In genomic region chr2:101725515-101726192, GRCh38 we compare ENCODE assay signal across 14 cellular contexts. TPM values are rescaled to one million over a fixed set of nuclear protein-coding genes. Genes with fewer than 3 reads are reported as not detected.
DNase-seq lines count a peak whose midpoint lies in the region; ATAC-seq and TF ChIP-seq lines count a peak whose summit lies in the region.
"Had no signal": no experiment of that assay in that cellular context is flagged by ENCODE, and none has a peak within 500 bp of the region (broad histone marks: within the 10 kb centered on the region; RNA-seq: fewer than 3 reads in every experiment).

No MANE protein-coding gene starts in this region.

- 76 to 80% (median 78%) methylated on average over 5 of the region's 5 CpGs for WGBS in ovary, 3 donors

- DNase-seq in CD4-positive, alpha-beta memory T cell, result peak in 2 of 5 donors; percentile 27 to 39
- DNase-seq in brain microvascular endothelial cell (no peak), memory B cell (ENCODE audit: low spot score in 2 of 2) (peak in 1 of 2 donors; percentile 44), ovary (no peak)
- DNase-seq: activated naive CD8-positive, alpha-beta T cell treated with anti-CD3 and anti-CD28 coated beads for 36 hours; DND-41; HCEC 1CT; NCI-H1436; transverse colon had no signal

- H3K4me1 Mint-ChIP-seq in CD4-positive, alpha-beta memory T cell, result peaks cover 70 to 99% (median 85%) of the 10 kb centered on the region in 4 donors
- peaks cover 73 to 86% (median 81%) of the 10 kb centered on the region in 3 donors for H3K4me1 Mint-ChIP-seq in IgD-negative memory B cell
- peaks cover 70% of the 10 kb centered on the region for H3K4me1 Mint-ChIP-seq in memory B cell

- POLR2A ChIA-PET in CD4-positive, alpha-beta memory T cell (lab: Charles Lee; ENCODE audit: partially characterized antibody), result interaction anchor here (0.7 to 11.9 kb wide), 7 partner anchors 9 to 307 kb away, joined by 3 to 171 read pairs (median 3); partner anchors contain the start of genes MAP4K4 and RFX8

- in situ Hi-C loops in brain microvascular endothelial cell (cut with HindIII; ENCODE audit: low pct_ligation_motif_present, low sequenced_read_pairs), result no loop called here

- no peaks in the 10 kb centered on the region for H3K9me3 ChIP-seq in CD4-positive, alpha-beta memory T cell (ENCODE audit: control insufficient read depth in 1 of 2, low read length in 2 of 2)
- no peaks in the 10 kb centered on the region for H3K9me3 ChIP-seq in ovary
- H3K9me3 ChIP-seq: transverse colon had no signal

- H3K4me3 ChIP-seq in CD4-positive, alpha-beta memory T cell (ENCODE audit: low read length in 2 of 2), result no peak overlapping the region
- H3K4me3 ChIP-seq in brain microvascular endothelial cell (ENCODE audit: low read depth, low read length) (no peak overlapping the region), ovary (no peak overlapping the region)
- H3K4me3 ChIP-seq: transverse colon had no signal

- TF ChIP-seq EP300 in ovary (IDR thresholded peaks at IDR 0.05), result no peak

- peak overlapping the region in 4 of 7 donors; percentile 12 to 66 (median 24) for H3K27ac Mint-ChIP-seq in CD4-positive, alpha-beta memory T cell
- H3K27ac Mint-ChIP-seq in IgD-negative memory B cell (peak overlapping the region; percentile 3 to 97 (median 93)), memory B cell (peak overlapping the region; percentile 73)
- H3K27ac Mint-ChIP-seq: activated naive CD8-positive, alpha-beta T cell treated with anti-CD3 and anti-CD28 coated beads for 36 hours had no signal

- H3K27me3 ChIP-seq in CD4-positive, alpha-beta memory T cell (ENCODE audit: insufficient read depth, low read length), result no peaks in the 10 kb centered on the region
- H3K27me3 ChIP-seq in brain microvascular endothelial cell (replicated peaks) (no peaks in the 10 kb centered on the region), ovary (no peaks in the 10 kb centered on the region)
- H3K27me3 ChIP-seq: transverse colon had no signal

- no peak overlapping the region for H3K27ac ChIP-seq in CD4-positive, alpha-beta memory T cell (ENCODE audit: low read depth, low read length)
- H3K27ac ChIP-seq in brain microvascular endothelial cell (no peak overlapping the region), ovary (no peak overlapping the region)
- H3K27ac ChIP-seq: transverse colon had no signal

- intact Hi-C loops in CD4-positive, alpha-beta memory T cell (cut with micrococcal nuclease), result loop anchor here (1.0 kb wide), 1 partner anchor 306 kb away; no protein-coding TSS in a partner anchor
- intact Hi-C loops in ovary (cut with DNase I), result no loop called here

- H3K36me3 Mint-ChIP-seq in CD4-positive, alpha-beta memory T cell, result no peaks in the 10 kb centered on the region
- no peaks in the 10 kb centered on the region for H3K36me3 Mint-ChIP-seq in IgD-negative memory B cell
- H3K36me3 Mint-ChIP-seq in memory B cell, result peaks cover 9% of the 10 kb centered on the region

- H3K4me1 ChIP-seq in CD4-positive, alpha-beta memory T cell (ENCODE audit: insufficient read depth, low read length), result peaks cover 89% of the 10 kb centered on the region
- H3K4me1 ChIP-seq in ovary (ENCODE audit: insufficient read depth), result peaks cover 11% of the 10 kb centered on the region

- TF ChIP-seq POLR2A in ovary (IDR thresholded peaks at IDR 0.05), result no peak

- peak overlapping the region in 3 of 8 donors; percentile 17 to 39 (median 34) for H3K4me3 Mint-ChIP-seq in CD4-positive, alpha-beta memory T cell
- H3K4me3 Mint-ChIP-seq in IgD-negative memory B cell (peak overlapping the region in 3 of 4 donors; percentile 70 to 88 (median 75)), memory B cell (no peak overlapping the region)
- H3K4me3 Mint-ChIP-seq: activated naive CD8-positive, alpha-beta T cell treated with anti-CD3 and anti-CD28 coated beads for 36 hours had no signal

- peak; percentile 53 for TF ChIP-seq CTCF in brain microvascular endothelial cell (IDR thresholded peaks at IDR 0.05; ENCODE audit: low read depth, low read length, missing control alignments)
- no peak for TF ChIP-seq CTCF in ovary (IDR thresholded peaks at IDR 0.05)

- CTCF ChIA-PET in CD4-positive, alpha-beta memory T cell (lab: Charles Lee; ENCODE audit: partially characterized antibody), result interaction anchor here (0.6 to 3.7 kb wide), 16 partner anchors 8 to 515 kb away, joined by 3 to 25 read pairs (median 4); partner anchors contain the start of gene MAP4K4

- H3K27me3 Mint-ChIP-seq in CD4-positive, alpha-beta memory T cell, result no peaks in the 10 kb centered on the region
- H3K27me3 Mint-ChIP-seq in IgD-negative memory B cell (no peaks in the 10 kb centered on the region), memory B cell (no peaks in the 10 kb centered on the region)
- H3K27me3 Mint-ChIP-seq: activated naive CD8-positive, alpha-beta T cell treated with anti-CD3 and anti-CD28 coated beads for 36 hours had no signal

- no peaks in the 10 kb centered on the region for H3K9me3 Mint-ChIP-seq in CD4-positive, alpha-beta memory T cell
- H3K9me3 Mint-ChIP-seq in IgD-negative memory B cell, result no peaks in the 10 kb centered on the region
- H3K9me3 Mint-ChIP-seq in memory B cell, result no peaks in the 10 kb centered on the region

- no peaks in the 10 kb centered on the region for H3K36me3 ChIP-seq in CD4-positive, alpha-beta memory T cell (ENCODE audit: insufficient read depth, low read length)
- H3K36me3 ChIP-seq in brain microvascular endothelial cell (replicated peaks) (no peaks in the 10 kb centered on the region), ovary (no peaks in the 10 kb centered on the region)
- H3K36me3 ChIP-seq: transverse colon had no signal

- ATAC-seq in memory B cell (ENCODE audit: low read depth), result peak; percentile 29
- no peak for ATAC-seq in HG03108 (IDR thresholded peaks at IDR 0.05; ENCODE audit: unreplicated experiment)
- ATAC-seq in HG02938 (IDR thresholded peaks at IDR 0.05; ENCODE audit: unreplicated experiment), result no peak
- no peak for ATAC-seq in HG03280 (IDR thresholded peaks at IDR 0.05; ENCODE audit: unreplicated experiment)
- ATAC-seq: Panc1 had no signal

RNA-seq across cellular contexts. Expression of gene MAP4K4, which starts 28.1 kb away (rescaled TPM):
- total RNA-seq in CD4-positive, alpha-beta memory T cell, result 100 to 1,000 TPM; 105 to 114 TPM
- 10 to 100 TPM in 1 of 2 donors, 1 to 10 TPM in 1; 2.4 to 18.9 TPM for polyA plus RNA-seq in CD4-positive, alpha-beta memory T cell
- polyA plus RNA-seq in IgD-negative memory B cell (9.3 TPM), ovary (10 to 100 TPM; 23.9 to 55.5 TPM)
- total RNA-seq in ovary, result 10 to 100 TPM; 38.4 to 60.9 (median 49.7) TPM

Comparison
In these comparisons a context has a peak if more than half of its experiments do, and no peak if none do; other contexts are left out.
1. H3K27ac Mint-ChIP-seq: peak in every context shown above with its lines; median percentile 93 in IgD-negative memory B cell; 73 in memory B cell; 24 in CD4-positive, alpha-beta memory T cell.